Comparison of ENCODE assay signal across 19 cellular contexts in the genomic region with DNA sequence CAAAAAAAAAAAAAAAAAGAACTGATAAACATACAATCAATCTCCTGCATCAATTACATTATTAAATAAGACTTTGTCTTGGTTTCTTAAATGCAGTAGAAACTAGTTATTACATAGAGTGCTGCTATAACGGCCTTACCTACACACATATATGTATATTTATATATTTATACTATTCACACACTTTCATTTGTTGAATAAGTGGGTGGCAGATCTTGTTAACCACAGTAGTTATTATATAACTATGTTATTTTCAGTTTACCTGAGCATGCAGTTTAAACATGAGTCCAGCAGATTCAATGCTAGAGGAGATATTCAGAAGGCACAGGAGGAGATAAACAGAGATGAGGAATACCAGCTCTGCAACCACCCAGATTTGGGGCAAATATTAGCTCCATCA.
DNase-seq lines count a peak whose midpoint lies in the region; ATAC-seq, FAIRE-seq and TF ChIP-seq lines count a peak whose summit lies in the region.
"Had no signal": no experiment of that assay in that cellular context is flagged by ENCODE, and none has a peak within 500 bp of the region (broad histone marks: within the 10 kb centered on the region; RNA-seq: fewer than 3 reads in every experiment).

No MANE protein-coding gene starts in this region.

- 95% methylated on average over 1 of the region's 1 CpG for WGBS in GM12878 (ENCODE audit: insufficient coverage, insufficient replicate concordance, low lambda C conversion rate, missing lambda C conversion rate)

- no peaks in the 10 kb centered on the region for H3K9me3 ChIP-seq in GM12878 (replicated peaks; ENCODE audit: control insufficient read depth, insufficient read depth, low read length)
- no peaks in the 10 kb centered on the region for H3K9me3 ChIP-seq in Peyer's patch

- TF ChIP-seq EP300 in GM12878 (IDR thresholded peaks at IDR 0.05; ENCODE audit: borderline replicate concordance in 1 of 2, control insufficient read depth in 1 of 2, low read depth in 2 of 2, low read length in 2 of 2) = peak in 1 of 2 experiments; percentile 27; a peak in 1 of 4 replicates

- no peak for TF ChIP-seq RAD21 in GM12878 (IDR thresholded peaks at IDR 0.05; ENCODE audit: insufficient read depth, low read depth, low read length)

- in situ Hi-C loops in GM12878 (cut with MboI) = no loop called here

- H3K36me3 ChIP-seq in GM12878 (ENCODE audit: control insufficient read depth in 2 of 2, insufficient read depth in 2 of 2, low read length in 1 of 2) (no peaks in the 10 kb centered on the region; a peak in 2 of 4 replicates), Peyer's patch (peaks cover 0 to 4% (median 0%) of the 10 kb centered on the region in 3 donors)

- DNase-seq in GM12878 (ENCODE audit: low read depth, low spot score) (no peak), SHP77 (lab: John Stamatoyannopoulos, UW) (no peak), Peyer's patch (no peak), left ventricle myocardium superior (no peak)
- DNase-seq: activated effector memory CD4-positive, alpha-beta T cell treated with Interleukin-2 at 50 U/mL for 16 hours; anterior cingulate cortex; DMS79; glutamatergic neuron; NCI-H187; NCI-H510A treated with DMSO at 0.1 percent for 48 hours; stimulated activated naive CD8-positive, alpha-beta T cell treated with anti-CD3 and anti-CD28 coated beads, Interleukin-15, Interleukin-2, amounts not matched to agents 100 U/mL and 50 U/mL, for 24 hours had no signal

- intact Hi-C loops in GM12878 (cut with micrococcal nuclease; ENCODE audit: unreplicated experiment) (no loop called here), left ventricle myocardium superior (cut with micrococcal nuclease) (no loop called here)

- SMC1A ChIA-PET in GM12878 (lab: Charles Lee; ENCODE audit: uncharacterized antibody, unreplicated experiment) = interaction anchor here (0.6 to 2.9 kb wide), 11 partner anchors 11 to 179 kb away, joined by 3 to 12 read pairs (median 4); no protein-coding TSS in a partner anchor

- no TSS peak for BruUV-seq in GM12878 (replicated peaks; lab: Mats Ljungman, UMichigan)

- no peak for FAIRE-seq in GM12878 (lab: Jason Lieb, UNC)
- FAIRE-seq: colon, keratinocyte had no signal

- RAD21 ChIA-PET in GM12878 (lab: Charles Lee; ENCODE audit: unreplicated experiment) = interaction anchor here (0.8 to 2.2 kb wide), 7 partner anchors 8 to 146 kb away, joined by 3 to 11 read pairs (median 4); no protein-coding TSS in a partner anchor

- POLR2A ChIA-PET in GM12878 (lab: Charles Lee) = no interaction called here

- H3K27me3 ChIP-seq in GM12878 (replicated peaks in 1 of 2; ENCODE audit: control insufficient read depth in 2 of 2, insufficient read depth in 2 of 2, low read length in 1 of 2) (no peaks in the 10 kb centered on the region), Peyer's patch (no peaks in the 10 kb centered on the region)
- H3K27me3 ChIP-seq: BLaER1 treated with 17β-estradiol and CSF1 and Interleukin-3, amounts not matched to agents 10 nM and 100 nM had no signal

- no peak overlapping the region for H3K4me2 ChIP-seq in GM12878 (ENCODE audit: control insufficient read depth, insufficient read depth)

- H3K9ac ChIP-seq in GM12878 (ENCODE audit: control insufficient read depth, insufficient read depth, low read length) = no peak overlapping the region
- H3K9ac ChIP-seq: BLaER1 treated with 17β-estradiol and CSF1 and Interleukin-3, amounts not matched to agents 10 nM and 100 nM had no signal

- CTCF ChIA-PET in GM12878 (lab: Yijun Ruan, JAX) = interaction anchor here (0.7 to 2.5 kb wide), 3 partner anchors 70 to 183 kb away, joined by 3 to 12 read pairs (median 4); no protein-coding TSS in a partner anchor

- no peak overlapping the region for H2AFZ ChIP-seq in GM12878 (ENCODE audit: control insufficient read depth, low read depth, low read length)

- no peaks in the 10 kb centered on the region for H4K20me1 ChIP-seq in GM12878 (ENCODE audit: control insufficient read depth, insufficient read depth)
- H4K20me1 ChIP-seq: BLaER1 treated with 17β-estradiol and CSF1 and Interleukin-3, amounts not matched to agents 10 nM and 100 nM had no signal

- H3K79me2 ChIP-seq in GM12878 (ENCODE audit: control insufficient read depth, insufficient read depth, low read length) = no peaks in the 10 kb centered on the region; the same call in 1 of the 2 replicates

- H3K27ac ChIP-seq in GM12878 (ENCODE audit: control insufficient read depth, insufficient read depth) = no peak overlapping the region
- no peak overlapping the region for H3K27ac ChIP-seq in Peyer's patch
- H3K27ac ChIP-seq: BLaER1 treated with 17β-estradiol and CSF1 and Interleukin-3, amounts not matched to agents 10 nM and 100 nM; epithelial cell of prostate had no signal

- ATAC-seq in GM19328 (IDR thresholded peaks at IDR 0.05; ENCODE audit: unreplicated experiment) (peak; percentile 32), GM21786 (IDR thresholded peaks at IDR 0.05; ENCODE audit: unreplicated experiment) (peak; percentile 59), HG03060 (IDR thresholded peaks at IDR 0.05; ENCODE audit: low read depth, unreplicated experiment) (peak; percentile 45), GM12878 (peak; percentile 73), HG03439 (IDR thresholded peaks at IDR 0.05; ENCODE audit: unreplicated experiment) (no peak), left ventricle myocardium superior (no peak)
- ATAC-seq: stimulated activated naive CD8-positive, alpha-beta T cell treated with anti-CD3 and anti-CD28 coated beads, Interleukin-15, Interleukin-2, amounts not matched to agents 100 U/mL and 50 U/mL, for 24 hours had no signal

- no peak for TF ChIP-seq CTCF in GM12878 (IDR thresholded peaks at IDR 0.05 in 2 of 3, conservative IDR thresholded peaks at IDR 0.05 in 1 of 3; ENCODE audit: control insufficient read depth in 2 of 3, extremely low read depth in 1 of 3, insufficient read depth in 1 of 3, low read depth in 3 of 3, low read length in 3 of 3)
- no peak for TF ChIP-seq CTCF in Peyer's patch (IDR thresholded peaks at IDR 0.05)

- peaks cover 7% of the 10 kb centered on the region; the same call in 1 of the 2 replicates for H3K4me1 ChIP-seq in GM12878 (ENCODE audit: control insufficient read depth, insufficient read depth, low read length)
- no peaks in the 10 kb centered on the region for H3K4me1 ChIP-seq in Peyer's patch

- no peak overlapping the region for H3K4me3 ChIP-seq in GM12878
- H3K4me3 ChIP-seq in Peyer's patch = no peak overlapping the region
- H3K4me3 ChIP-seq: BLaER1 treated with 17β-estradiol and CSF1 and Interleukin-3, amounts not matched to agents 10 nM and 100 nM had no signal

- TF ChIP-seq POLR2A in GM12878 (IDR thresholded peaks at IDR 0.05; ENCODE audit: low read depth, low read length) = no peak
- TF ChIP-seq POLR2A in Peyer's patch (IDR thresholded peaks at IDR 0.05) = no peak

TF ChIP-seq in GM12878, 131 proteins besides CTCF, POLR2A, EP300 and RAD21 (continues in another document):
- TF ChIP-seq, protein P1, sequence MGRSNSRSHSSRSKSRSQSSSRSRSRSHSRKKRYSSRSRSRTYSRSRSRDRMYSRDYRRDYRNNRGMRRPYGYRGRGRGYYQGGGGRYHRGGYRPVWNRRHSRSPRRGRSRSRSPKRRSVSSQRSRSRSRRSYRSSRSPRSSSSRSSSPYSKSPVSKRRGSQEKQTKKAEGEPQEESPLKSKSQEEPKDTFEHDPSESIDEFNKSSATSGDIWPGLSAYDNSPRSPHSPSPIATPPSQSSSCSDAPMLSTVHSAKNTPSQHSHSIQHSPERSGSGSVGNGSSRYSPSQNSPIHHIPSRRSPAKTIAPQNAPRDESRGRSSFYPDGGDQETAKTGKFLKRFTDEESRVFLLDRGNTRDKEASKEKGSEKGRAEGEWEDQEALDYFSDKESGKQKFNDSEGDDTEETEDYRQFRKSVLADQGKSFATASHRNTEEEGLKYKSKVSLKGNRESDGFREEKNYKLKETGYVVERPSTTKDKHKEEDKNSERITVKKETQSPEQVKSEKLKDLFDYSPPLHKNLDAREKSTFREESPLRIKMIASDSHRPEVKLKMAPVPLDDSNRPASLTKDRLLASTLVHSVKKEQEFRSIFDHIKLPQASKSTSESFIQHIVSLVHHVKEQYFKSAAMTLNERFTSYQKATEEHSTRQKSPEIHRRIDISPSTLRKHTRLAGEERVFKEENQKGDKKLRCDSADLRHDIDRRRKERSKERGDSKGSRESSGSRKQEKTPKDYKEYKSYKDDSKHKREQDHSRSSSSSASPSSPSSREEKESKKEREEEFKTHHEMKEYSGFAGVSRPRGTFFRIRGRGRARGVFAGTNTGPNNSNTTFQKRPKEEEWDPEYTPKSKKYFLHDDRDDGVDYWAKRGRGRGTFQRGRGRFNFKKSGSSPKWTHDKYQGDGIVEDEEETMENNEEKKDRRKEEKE (IDR thresholded peaks at IDR 0.05) = no peak
- TF ChIP-seq BCL11A (IDR thresholded peaks at IDR 0.05; ENCODE audit: low read depth, low read length) (no peak), HDAC6 (IDR thresholded peaks at IDR 0.05; ENCODE audit: unreplicated experiment) (no peak)
- TF ChIP-seq, protein P2, sequence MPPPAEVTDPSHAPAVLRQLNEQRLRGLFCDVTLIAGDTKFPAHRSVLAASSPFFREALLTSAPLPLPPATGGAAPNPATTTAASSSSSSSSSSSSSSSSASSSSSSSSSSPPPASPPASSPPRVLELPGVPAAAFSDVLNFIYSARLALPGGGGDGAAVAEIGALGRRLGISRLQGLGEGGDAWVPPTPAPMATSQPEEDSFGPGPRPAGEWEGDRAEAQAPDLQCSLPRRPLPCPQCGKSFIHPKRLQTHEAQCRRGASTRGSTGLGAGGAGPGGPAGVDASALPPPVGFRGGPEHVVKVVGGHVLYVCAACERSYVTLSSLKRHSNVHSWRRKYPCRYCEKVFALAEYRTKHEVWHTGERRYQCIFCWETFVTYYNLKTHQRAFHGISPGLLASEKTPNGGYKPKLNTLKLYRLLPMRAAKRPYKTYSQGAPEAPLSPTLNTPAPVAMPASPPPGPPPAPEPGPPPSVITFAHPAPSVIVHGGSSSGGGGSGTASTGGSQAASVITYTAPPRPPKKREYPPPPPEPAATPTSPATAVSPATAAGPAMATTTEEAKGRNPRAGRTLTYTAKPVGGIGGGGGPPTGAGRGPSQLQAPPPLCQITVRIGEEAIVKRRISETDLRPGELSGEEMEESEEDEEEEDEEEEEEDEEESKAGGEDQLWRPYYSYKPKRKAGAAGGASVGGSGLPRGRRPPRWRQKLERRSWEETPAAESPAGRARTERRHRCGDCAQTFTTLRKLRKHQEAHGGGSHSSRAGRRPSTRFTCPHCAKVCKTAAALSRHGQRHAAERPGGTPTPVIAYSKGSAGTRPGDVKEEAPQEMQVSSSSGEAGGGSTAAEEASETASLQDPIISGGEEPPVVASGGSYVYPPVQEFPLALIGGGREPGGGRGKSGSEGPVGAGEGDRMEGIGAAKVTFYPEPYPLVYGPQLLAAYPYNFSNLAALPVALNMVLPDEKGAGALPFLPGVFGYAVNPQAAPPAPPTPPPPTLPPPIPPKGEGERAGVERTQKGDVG (CRISPR knock-in tag; IDR thresholded peaks at IDR 0.05) = no peak

Comparison
In these comparisons a context has a peak if more than half of its experiments do, and no peak if none do; other contexts are left out.
1. ATAC-seq: peak in GM19328 (single experiment), GM21786 (single experiment), HG03060 (single experiment) and GM12878 (single experiment); none in HG03439 (single experiment) and left ventricle myocardium superior (single experiment).